9 cellular contexts compared by ENCODE assay signal in genomic region chrX:103063191-103063845, GRCh38. TPM values are rescaled to one million over a fixed set of nuclear protein-coding genes. Genes with fewer than 3 reads are reported as not detected.
A peak's percentile ranks its signal among the peaks of the same experiment; 100 is the strongest.
DNase-seq lines count a peak whose midpoint lies in the region; ATAC-seq and TF ChIP-seq lines count a peak whose summit lies in the region.
"Had no signal": no experiment of that assay in that cellular context is flagged by ENCODE, and none has a peak within 500 bp of the region (broad histone marks: within the 10 kb centered on the region; RNA-seq: fewer than 3 reads in every experiment).

No MANE protein-coding gene starts in this region.

- no peak for ATAC-seq in activated CD4-positive, alpha-beta T cell treated with anti-CD3 and anti-CD28 coated beads for 36 hours
- ATAC-seq in HG03045 (IDR thresholded peaks at IDR 0.05; ENCODE audit: unreplicated experiment), result no peak
- no peak for ATAC-seq in GM18907 (IDR thresholded peaks at IDR 0.05; ENCODE audit: unreplicated experiment)

- peak; percentile 11 for DNase-seq in activated CD4-positive, alpha-beta T cell treated with anti-CD3 and anti-CD28 coated beads for 36 hours
- no peak for DNase-seq in activated CD4-positive, alpha-beta T cell treated with anti-CD3 and anti-CD28 coated beads for 4 hours
- peak; percentile 59 for DNase-seq in OCI-M1 (lab: John Stamatoyannopoulos, UW)
- DNase-seq in esophagus muscularis mucosa (ENCODE audit: extremely low spot score), result no peak
- peak; percentile 15 to 40 (median 27) for DNase-seq in ovary
- DNase-seq in KG1 (lab: John Stamatoyannopoulos, UW), result no peak
- DNase-seq: DND-41 had no signal

- H3K9me3 Mint-ChIP-seq in activated CD4-positive, alpha-beta T cell treated with anti-CD3 and anti-CD28 coated beads for 36 hours (ENCODE audit: low read depth), result no peaks in the 10 kb centered on the region

- H3K36me3 ChIP-seq in esophagus muscularis mucosa (no peaks in the 10 kb centered on the region), ovary (no peaks in the 10 kb centered on the region)

- H3K4me3 Mint-ChIP-seq in activated CD4-positive, alpha-beta T cell treated with anti-CD3 and anti-CD28 coated beads for 36 hours, result no peak overlapping the region

- intact Hi-C loops in activated CD4-positive, alpha-beta T cell treated with anti-CD3 and anti-CD28 coated beads for 36 hours (cut with DNase I, micrococcal nuclease), result no loop called here
- intact Hi-C loops in esophagus muscularis mucosa (cut with DNase I), result no loop called here
- intact Hi-C loops in ovary (cut with DNase I), result no loop called here

- H3K27me3 ChIP-seq in esophagus muscularis mucosa (peaks cover 0 to 7% (median 0%) of the 10 kb centered on the region in 4 donors), ovary (no peaks in the 10 kb centered on the region)

- no peaks in the 10 kb centered on the region for H3K36me3 Mint-ChIP-seq in activated CD4-positive, alpha-beta T cell treated with anti-CD3 and anti-CD28 coated beads for 36 hours (ENCODE audit: low read depth)

- peaks cover 2% of the 10 kb centered on the region for H3K4me1 Mint-ChIP-seq in activated CD4-positive, alpha-beta T cell treated with anti-CD3 and anti-CD28 coated beads for 36 hours

- WGBS in esophagus muscularis mucosa, result 25% methylated on average over 25 of the region's 34 CpGs
- 24 to 38% (median 26%) methylated on average over 26 to 34 of the region's 34 CpGs for WGBS in ovary, 3 donors

- H3K27me3 Mint-ChIP-seq in activated CD4-positive, alpha-beta T cell treated with anti-CD3 and anti-CD28 coated beads for 36 hours, result peaks cover 16% of the 10 kb centered on the region

- CTCF ChIA-PET in activated CD4-positive, alpha-beta T cell treated with anti-CD3 and anti-CD28 coated beads for 36 hours (lab: Charles Lee), result no interaction called here

- H3K4me3 ChIP-seq in esophagus muscularis mucosa, result peak overlapping the region; percentile 25 to 42 (median 40)
- peak overlapping the region; percentile 33 for H3K4me3 ChIP-seq in ovary

- H3K9me3 ChIP-seq in esophagus muscularis mucosa, result no peaks in the 10 kb centered on the region
- no peaks in the 10 kb centered on the region for H3K9me3 ChIP-seq in ovary

- TF ChIP-seq EP300 in esophagus muscularis mucosa (IDR thresholded peaks at IDR 0.05) (no peak), ovary (IDR thresholded peaks at IDR 0.05) (no peak)

- POLR2A ChIA-PET in activated CD4-positive, alpha-beta T cell treated with anti-CD3 and anti-CD28 coated beads for 36 hours (lab: Charles Lee), result no interaction called here

- no peak for TF ChIP-seq POLR2A in esophagus muscularis mucosa (IDR thresholded peaks at IDR 0.05; ENCODE audit: low read depth)
- TF ChIP-seq POLR2A in ovary (IDR thresholded peaks at IDR 0.05), result no peak

- TF ChIP-seq CTCF in esophagus muscularis mucosa (IDR thresholded peaks at IDR 0.05), result no peak
- TF ChIP-seq CTCF in ovary (IDR thresholded peaks at IDR 0.05), result no peak

- H3K4me1 ChIP-seq in esophagus muscularis mucosa (peaks cover 0 to 12% (median 9%) of the 10 kb centered on the region in 4 donors), ovary (ENCODE audit: insufficient read depth) (no peaks in the 10 kb centered on the region)

- H3K27ac ChIP-seq in esophagus muscularis mucosa (replicated peaks in 1 of 4), result no peak overlapping the region
- H3K27ac ChIP-seq in ovary, result no peak overlapping the region

- no peak overlapping the region for H3K27ac Mint-ChIP-seq in activated CD4-positive, alpha-beta T cell treated with anti-CD3 and anti-CD28 coated beads for 36 hours

RNA-seq across cellular contexts. Expression of gene BEX1, which starts 0.7 kb away (rescaled TPM):
- under 1 TPM in 1 of 2 experiments, not detected in 1; 0.39 TPM for total RNA-seq in activated CD4-positive, alpha-beta T cell treated with anti-CD3 and anti-CD28 coated beads for 36 hours
- total RNA-seq in esophagus muscularis mucosa (1 to 10 TPM in 3 of 4 donors, under 1 TPM in 1; 0.83 to 7.6 (median 2.5) TPM), ovary (10 to 100 TPM in 6 of 7 donors, 1 to 10 TPM in 1; 8.3 to 48.9 (median 11.1) TPM)
- polyA plus RNA-seq in ovary, result 10 to 100 TPM; 17.1 to 26.9 TPM

RNA-seq across cellular contexts. Expression of gene NXF3, which starts 29.6 kb away (rescaled TPM):
- not detected for total RNA-seq in activated CD4-positive, alpha-beta T cell treated with anti-CD3 and anti-CD28 coated beads for 36 hours
- under 1 TPM in 2 of 4 donors, not detected in 2; 0.11 to 0.91 TPM for total RNA-seq in esophagus muscularis mucosa
- total RNA-seq in ovary, result 10 to 100 TPM in 1 of 7 donors, 1 to 10 TPM in 4, under 1 TPM in 1, not detected in 1; 0.58 to 65.3 (median 1.6) TPM
- under 1 TPM; 0.23 to 0.27 TPM for polyA plus RNA-seq in ovary

Comparison
In these comparisons a context has a peak if more than half of its experiments do, and no peak if none do; other contexts are left out.
1. DNase-seq: peak in activated CD4-positive, alpha-beta T cell treated with anti-CD3 and anti-CD28 coated beads for 36 hours (single experiment), OCI-M1 (single experiment) and ovary (5 of 5); none in activated CD4-positive, alpha-beta T cell treated with anti-CD3 and anti-CD28 coated beads for 4 hours (0 of 2), esophagus muscularis mucosa (single experiment) and KG1 (single experiment).